In genomic region chr17:45319239-45319703, GRCh38 we compare ENCODE assay signal across 11 cellular contexts. TPM values are rescaled to one million over a fixed set of nuclear protein-coding genes. Genes with fewer than 3 reads are reported as not detected.
DNase-seq lines count a peak whose midpoint lies in the region; ATAC-seq lines count a peak whose summit lies in the region.
"Had no signal": no experiment of that assay in that cellular context is flagged by ENCODE, and none has a peak within 500 bp of the region (broad histone marks: within the 10 kb centered on the region; RNA-seq: fewer than 3 reads in every experiment).

No MANE protein-coding gene starts in this region.

- ATAC-seq in central memory CD8-positive, alpha-beta T cell (replicated peaks; ENCODE audit: extremely low read depth, poor library complexity, severe bottlenecking): no peak
- no peak for ATAC-seq in naive thymus-derived CD8-positive, alpha-beta T cell
- ATAC-seq in HG02588 (IDR thresholded peaks at IDR 0.05; ENCODE audit: unreplicated experiment): no peak

- peaks cover 64% of the 10 kb centered on the region for H3K4me1 ChIP-seq in CD4-positive, alpha-beta memory T cell (ENCODE audit: insufficient read depth, low read length)

- no peaks in the 10 kb centered on the region for H3K27me3 Mint-ChIP-seq in CD4-positive, alpha-beta memory T cell
- H3K27me3 Mint-ChIP-seq in central memory CD8-positive, alpha-beta T cell: no peaks in the 10 kb centered on the region
- peaks cover 0 to 4% (median 0%) of the 10 kb centered on the region in 5 donors for H3K27me3 Mint-ChIP-seq in naive thymus-derived CD8-positive, alpha-beta T cell

- peak overlapping the region; percentile 64 for H3K27ac ChIP-seq in CD4-positive, alpha-beta memory T cell (ENCODE audit: low read depth, low read length)

- no peaks in the 10 kb centered on the region for H3K9me3 ChIP-seq in CD4-positive, alpha-beta memory T cell (ENCODE audit: control insufficient read depth in 1 of 2, low read length in 2 of 2)

- no peak overlapping the region for H3K4me3 ChIP-seq in CD4-positive, alpha-beta memory T cell (ENCODE audit: low read length in 2 of 2)
- H3K4me3 ChIP-seq: lung had no signal

- no peaks in the 10 kb centered on the region for H3K9me3 Mint-ChIP-seq in CD4-positive, alpha-beta memory T cell
- H3K9me3 Mint-ChIP-seq in central memory CD8-positive, alpha-beta T cell: no peaks in the 10 kb centered on the region
- no peaks in the 10 kb centered on the region for H3K9me3 Mint-ChIP-seq in naive thymus-derived CD8-positive, alpha-beta T cell

- no peaks in the 10 kb centered on the region for H3K27me3 ChIP-seq in CD4-positive, alpha-beta memory T cell (ENCODE audit: insufficient read depth, low read length)

- H3K4me3 Mint-ChIP-seq in CD4-positive, alpha-beta memory T cell: peak overlapping the region in 5 of 8 donors; percentile 39 to 79 (median 60)
- no peak overlapping the region for H3K4me3 Mint-ChIP-seq in central memory CD8-positive, alpha-beta T cell
- peak overlapping the region in 6 of 10 donors; percentile 22 to 58 (median 44) for H3K4me3 Mint-ChIP-seq in naive thymus-derived CD8-positive, alpha-beta T cell

- CTCF ChIA-PET in CD4-positive, alpha-beta memory T cell (lab: Charles Lee; ENCODE audit: partially characterized antibody): interaction anchor here (1.1 to 1.7 kb wide), 5 partner anchors 11 to 122 kb away, joined by 3 to 6 read pairs (median 5); no protein-coding TSS in a partner anchor

- peaks cover 0 to 16% of the 10 kb centered on the region in 2 donors for H3K36me3 Mint-ChIP-seq in CD4-positive, alpha-beta memory T cell
- peaks cover 11% of the 10 kb centered on the region for H3K36me3 Mint-ChIP-seq in central memory CD8-positive, alpha-beta T cell (ENCODE audit: insufficient read depth)
- peaks cover 0 to 2% (median 0%) of the 10 kb centered on the region in 3 donors for H3K36me3 Mint-ChIP-seq in naive thymus-derived CD8-positive, alpha-beta T cell

- peaks cover 46 to 71% (median 59%) of the 10 kb centered on the region in 4 donors for H3K4me1 Mint-ChIP-seq in CD4-positive, alpha-beta memory T cell
- H3K4me1 Mint-ChIP-seq in central memory CD8-positive, alpha-beta T cell: peaks cover 65% of the 10 kb centered on the region
- H3K4me1 Mint-ChIP-seq in naive thymus-derived CD8-positive, alpha-beta T cell: peaks cover 48 to 69% (median 68%) of the 10 kb centered on the region in 4 donors

- POLR2A ChIA-PET in CD4-positive, alpha-beta memory T cell (lab: Charles Lee; ENCODE audit: partially characterized antibody): interaction anchor here (0.8 to 11.7 kb wide), 5 partner anchors 33 to 171 kb away, joined by 3 to 324 read pairs (median 11); partner anchors contain the start of genes FMNL1, HEXIM1 and SPATA32
- POLR2A ChIA-PET in naive thymus-derived CD8-positive, alpha-beta T cell (lab: Charles Lee): interaction anchor here (0.6 to 1.6 kb wide), 6 partner anchors 8 to 39 kb away, joined by 3 to 5 read pairs (median 4); no protein-coding TSS in a partner anchor

- no peak for DNase-seq in CD4-positive, alpha-beta memory T cell
- DNase-seq in M059J (ENCODE audit: low read depth): peak; percentile 96
- DNase-seq in central memory CD8-positive, alpha-beta T cell (ENCODE audit: low spot score in 2 of 2): no peak
- DNase-seq in naive thymus-derived CD8-positive, alpha-beta T cell: peak in 1 of 10 donors; percentile 4
- no peak for DNase-seq in GF-D8 (lab: John Stamatoyannopoulos, UW)
- DNase-seq in NCI-H1436 (lab: John Stamatoyannopoulos, UW): no peak
- DNase-seq in dermis blood vessel endothelial cell: no peak
- DNase-seq: GOT3, Karpas-422 had no signal

- no peaks in the 10 kb centered on the region for H3K36me3 ChIP-seq in CD4-positive, alpha-beta memory T cell (ENCODE audit: insufficient read depth, low read length)

- H3K27ac Mint-ChIP-seq in CD4-positive, alpha-beta memory T cell: peak overlapping the region; percentile 44 to 97 (median 90)
- H3K27ac Mint-ChIP-seq in central memory CD8-positive, alpha-beta T cell (ENCODE audit: low read depth): peak overlapping the region; percentile 54
- H3K27ac Mint-ChIP-seq in naive thymus-derived CD8-positive, alpha-beta T cell: peak overlapping the region; percentile 48 to 97 (median 88)

- intact Hi-C loops in CD4-positive, alpha-beta memory T cell (cut with micrococcal nuclease): no loop called here

RNA-seq across cellular contexts. Expression of gene MAP3K14, which starts 2.5 kb away (rescaled TPM):
- total RNA-seq in CD4-positive, alpha-beta memory T cell: 10 to 100 TPM; 48.7 to 49.3 TPM
- polyA plus RNA-seq in CD4-positive, alpha-beta memory T cell: 10 to 100 TPM in 1 of 2 donors, 1 to 10 TPM in 1; 2.3 to 14.5 TPM
- total RNA-seq in M059J (2014; rRNA removed; shearing (Covaris generic)): 5.3 and 10.1 TPM in 2 replicates
- total RNA-seq in naive thymus-derived CD8-positive, alpha-beta T cell: 10 to 100 TPM; 37.6 to 37.8 TPM
- polyA plus RNA-seq in naive thymus-derived CD8-positive, alpha-beta T cell: 1 to 10 TPM in 2 of 3 donors, under 1 TPM in 1; 0.73 to 7.2 (median 1.8) TPM
- total RNA-seq in dermis blood vessel endothelial cell: 3.2 and 4.1 TPM in 2 replicates

RNA-seq across cellular contexts. Expression of gene SPATA32, which starts 57.4 kb away (rescaled TPM):
- total RNA-seq in CD4-positive, alpha-beta memory T cell: under 1 TPM; 0.22 to 0.41 TPM
- under 1 TPM; 0.25 to 0.49 TPM for polyA plus RNA-seq in CD4-positive, alpha-beta memory T cell
- total RNA-seq in M059J (2014; rRNA removed; shearing (Covaris generic)): not detected in 2 replicates
- under 1 TPM; 0.47 to 0.75 TPM for total RNA-seq in naive thymus-derived CD8-positive, alpha-beta T cell
- polyA plus RNA-seq in naive thymus-derived CD8-positive, alpha-beta T cell: under 1 TPM; 0.30 to 0.81 (median 0.44) TPM
- total RNA-seq in dermis blood vessel endothelial cell: 0.05 TPM in 1 of 2 replicates, not detected in the other
